In the genomic region with DNA sequence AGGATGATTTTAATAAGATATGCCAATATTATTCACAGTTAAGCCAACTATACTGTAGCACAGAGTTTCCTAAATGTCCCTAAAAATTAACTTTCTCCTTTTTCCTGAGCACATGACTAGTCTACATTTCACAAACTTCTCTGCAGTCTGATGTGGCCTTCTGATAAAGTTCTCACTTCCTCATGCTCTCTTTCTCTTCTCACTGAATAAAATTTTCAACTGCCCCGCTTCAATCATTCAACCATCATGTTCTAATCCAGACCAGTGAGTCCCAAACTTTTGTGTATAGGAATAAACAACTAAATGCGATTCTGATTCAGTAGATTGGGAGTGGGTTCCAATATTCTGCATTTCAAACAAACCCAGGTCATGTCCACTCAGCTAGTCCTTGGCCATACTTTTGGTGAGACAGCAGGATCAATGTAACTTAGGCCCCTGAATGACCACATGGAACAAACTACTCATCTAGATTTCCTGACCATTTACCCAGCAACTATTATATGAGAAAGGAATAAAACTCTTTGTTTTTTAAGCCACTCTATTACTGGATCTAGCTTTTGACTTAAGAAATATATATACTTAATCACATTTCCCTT, we compare ENCODE assay signal across 1 cellular context.
TF ChIP-seq lines count a peak whose summit lies in the region.

No MANE protein-coding gene starts in this region.

TF ChIP-seq in K562, 482 proteins besides CTCF, POLR2A, EP300 and RAD21 (continued from another document):
- TF ChIP-seq, protein P1, sequence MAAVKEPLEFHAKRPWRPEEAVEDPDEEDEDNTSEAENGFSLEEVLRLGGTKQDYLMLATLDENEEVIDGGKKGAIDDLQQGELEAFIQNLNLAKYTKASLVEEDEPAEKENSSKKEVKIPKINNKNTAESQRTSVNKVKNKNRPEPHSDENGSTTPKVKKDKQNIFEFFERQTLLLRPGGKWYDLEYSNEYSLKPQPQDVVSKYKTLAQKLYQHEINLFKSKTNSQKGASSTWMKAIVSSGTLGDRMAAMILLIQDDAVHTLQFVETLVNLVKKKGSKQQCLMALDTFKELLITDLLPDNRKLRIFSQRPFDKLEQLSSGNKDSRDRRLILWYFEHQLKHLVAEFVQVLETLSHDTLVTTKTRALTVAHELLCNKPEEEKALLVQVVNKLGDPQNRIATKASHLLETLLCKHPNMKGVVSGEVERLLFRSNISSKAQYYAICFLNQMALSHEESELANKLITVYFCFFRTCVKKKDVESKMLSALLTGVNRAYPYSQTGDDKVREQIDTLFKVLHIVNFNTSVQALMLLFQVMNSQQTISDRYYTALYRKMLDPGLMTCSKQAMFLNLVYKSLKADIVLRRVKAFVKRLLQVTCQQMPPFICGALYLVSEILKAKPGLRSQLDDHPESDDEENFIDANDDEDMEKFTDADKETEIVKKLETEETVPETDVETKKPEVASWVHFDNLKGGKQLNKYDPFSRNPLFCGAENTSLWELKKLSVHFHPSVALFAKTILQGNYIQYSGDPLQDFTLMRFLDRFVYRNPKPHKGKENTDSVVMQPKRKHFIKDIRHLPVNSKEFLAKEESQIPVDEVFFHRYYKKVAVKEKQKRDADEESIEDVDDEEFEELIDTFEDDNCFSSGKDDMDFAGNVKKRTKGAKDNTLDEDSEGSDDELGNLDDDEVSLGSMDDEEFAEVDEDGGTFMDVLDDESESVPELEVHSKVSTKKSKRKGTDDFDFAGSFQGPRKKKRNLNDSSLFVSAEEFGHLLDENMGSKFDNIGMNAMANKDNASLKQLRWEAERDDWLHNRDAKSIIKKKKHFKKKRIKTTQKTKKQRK (IDR thresholded peaks at IDR 0.05; ENCODE audit: borderline replicate concordance, low read depth, low read length): no peak
- TF ChIP-seq, protein P2, sequence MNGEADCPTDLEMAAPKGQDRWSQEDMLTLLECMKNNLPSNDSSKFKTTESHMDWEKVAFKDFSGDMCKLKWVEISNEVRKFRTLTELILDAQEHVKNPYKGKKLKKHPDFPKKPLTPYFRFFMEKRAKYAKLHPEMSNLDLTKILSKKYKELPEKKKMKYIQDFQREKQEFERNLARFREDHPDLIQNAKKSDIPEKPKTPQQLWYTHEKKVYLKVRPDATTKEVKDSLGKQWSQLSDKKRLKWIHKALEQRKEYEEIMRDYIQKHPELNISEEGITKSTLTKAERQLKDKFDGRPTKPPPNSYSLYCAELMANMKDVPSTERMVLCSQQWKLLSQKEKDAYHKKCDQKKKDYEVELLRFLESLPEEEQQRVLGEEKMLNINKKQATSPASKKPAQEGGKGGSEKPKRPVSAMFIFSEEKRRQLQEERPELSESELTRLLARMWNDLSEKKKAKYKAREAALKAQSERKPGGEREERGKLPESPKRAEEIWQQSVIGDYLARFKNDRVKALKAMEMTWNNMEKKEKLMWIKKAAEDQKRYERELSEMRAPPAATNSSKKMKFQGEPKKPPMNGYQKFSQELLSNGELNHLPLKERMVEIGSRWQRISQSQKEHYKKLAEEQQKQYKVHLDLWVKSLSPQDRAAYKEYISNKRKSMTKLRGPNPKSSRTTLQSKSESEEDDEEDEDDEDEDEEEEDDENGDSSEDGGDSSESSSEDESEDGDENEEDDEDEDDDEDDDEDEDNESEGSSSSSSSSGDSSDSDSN (IDR thresholded peaks at IDR 0.05; ENCODE audit: borderline replicate concordance in 1 of 2, low read depth in 2 of 2, low read length in 2 of 2): no peak
- TF ChIP-seq CAMTA2 (CRISPR knock-in tag; conservative IDR thresholded peaks at IDR 0.05): no peak
- TF ChIP-seq POLR2G (IDR thresholded peaks at IDR 0.05; ENCODE audit: low read depth, low read length): no peak
- TF ChIP-seq, protein P3, sequence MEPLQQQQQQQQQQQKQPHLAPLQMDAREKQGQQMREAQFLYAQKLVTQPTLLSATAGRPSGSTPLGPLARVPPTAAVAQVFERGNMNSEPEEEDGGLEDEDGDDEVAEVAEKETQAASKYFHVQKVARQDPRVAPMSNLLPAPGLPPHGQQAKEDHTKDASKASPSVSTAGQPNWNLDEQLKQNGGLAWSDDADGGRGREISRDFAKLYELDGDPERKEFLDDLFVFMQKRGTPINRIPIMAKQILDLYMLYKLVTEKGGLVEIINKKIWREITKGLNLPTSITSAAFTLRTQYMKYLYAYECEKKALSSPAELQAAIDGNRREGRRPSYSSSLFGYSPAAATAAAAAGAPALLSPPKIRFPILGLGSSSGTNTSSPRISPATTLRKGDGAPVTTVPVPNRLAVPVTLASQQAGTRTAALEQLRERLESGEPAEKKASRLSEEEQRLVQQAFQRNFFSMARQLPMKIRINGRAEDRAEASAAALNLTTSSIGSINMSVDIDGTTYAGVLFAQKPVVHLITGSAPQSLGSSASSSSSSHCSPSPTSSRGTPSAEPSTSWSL (CRISPR knock-in tag; IDR thresholded peaks at IDR 0.05; ENCODE audit: borderline replicate concordance): no peak
- no peak for TF ChIP-seq KDM5B (IDR thresholded peaks at IDR 0.05; ENCODE audit: insufficient replicate concordance, low read depth, low read length)
- TF ChIP-seq SMARCA4 (IDR thresholded peaks at IDR 0.05): peak; percentile 41; the same call in 1 of the 2 replicates
- TF ChIP-seq, protein P4, sequence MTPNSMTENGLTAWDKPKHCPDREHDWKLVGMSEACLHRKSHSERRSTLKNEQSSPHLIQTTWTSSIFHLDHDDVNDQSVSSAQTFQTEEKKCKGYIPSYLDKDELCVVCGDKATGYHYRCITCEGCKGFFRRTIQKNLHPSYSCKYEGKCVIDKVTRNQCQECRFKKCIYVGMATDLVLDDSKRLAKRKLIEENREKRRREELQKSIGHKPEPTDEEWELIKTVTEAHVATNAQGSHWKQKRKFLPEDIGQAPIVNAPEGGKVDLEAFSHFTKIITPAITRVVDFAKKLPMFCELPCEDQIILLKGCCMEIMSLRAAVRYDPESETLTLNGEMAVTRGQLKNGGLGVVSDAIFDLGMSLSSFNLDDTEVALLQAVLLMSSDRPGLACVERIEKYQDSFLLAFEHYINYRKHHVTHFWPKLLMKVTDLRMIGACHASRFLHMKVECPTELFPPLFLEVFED (CRISPR knock-in tag; conservative IDR thresholded peaks at IDR 0.05): no peak
- no peak for TF ChIP-seq NBN (IDR thresholded peaks at IDR 0.05; ENCODE audit: low read depth)
- TF ChIP-seq ZNF778 (CRISPR knock-in tag; IDR thresholded peaks at IDR 0.05): no peak
- no peak for TF ChIP-seq SRSF1 (IDR thresholded peaks at IDR 0.05; ENCODE audit: low read depth, low read length)
- no peak for TF ChIP-seq PTRF (tag; IDR thresholded peaks at IDR 0.05)
- TF ChIP-seq SLC30A9 (CRISPR knock-in tag; IDR thresholded peaks at IDR 0.05): no peak
- TF ChIP-seq, protein P5, sequence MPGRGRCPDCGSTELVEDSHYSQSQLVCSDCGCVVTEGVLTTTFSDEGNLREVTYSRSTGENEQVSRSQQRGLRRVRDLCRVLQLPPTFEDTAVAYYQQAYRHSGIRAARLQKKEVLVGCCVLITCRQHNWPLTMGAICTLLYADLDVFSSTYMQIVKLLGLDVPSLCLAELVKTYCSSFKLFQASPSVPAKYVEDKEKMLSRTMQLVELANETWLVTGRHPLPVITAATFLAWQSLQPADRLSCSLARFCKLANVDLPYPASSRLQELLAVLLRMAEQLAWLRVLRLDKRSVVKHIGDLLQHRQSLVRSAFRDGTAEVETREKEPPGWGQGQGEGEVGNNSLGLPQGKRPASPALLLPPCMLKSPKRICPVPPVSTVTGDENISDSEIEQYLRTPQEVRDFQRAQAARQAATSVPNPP (IDR thresholded peaks at IDR 0.05; ENCODE audit: borderline replicate concordance, insufficient read depth, insufficient read length): no peak
